10 cellular contexts compared by ENCODE assay signal in the genomic region with DNA sequence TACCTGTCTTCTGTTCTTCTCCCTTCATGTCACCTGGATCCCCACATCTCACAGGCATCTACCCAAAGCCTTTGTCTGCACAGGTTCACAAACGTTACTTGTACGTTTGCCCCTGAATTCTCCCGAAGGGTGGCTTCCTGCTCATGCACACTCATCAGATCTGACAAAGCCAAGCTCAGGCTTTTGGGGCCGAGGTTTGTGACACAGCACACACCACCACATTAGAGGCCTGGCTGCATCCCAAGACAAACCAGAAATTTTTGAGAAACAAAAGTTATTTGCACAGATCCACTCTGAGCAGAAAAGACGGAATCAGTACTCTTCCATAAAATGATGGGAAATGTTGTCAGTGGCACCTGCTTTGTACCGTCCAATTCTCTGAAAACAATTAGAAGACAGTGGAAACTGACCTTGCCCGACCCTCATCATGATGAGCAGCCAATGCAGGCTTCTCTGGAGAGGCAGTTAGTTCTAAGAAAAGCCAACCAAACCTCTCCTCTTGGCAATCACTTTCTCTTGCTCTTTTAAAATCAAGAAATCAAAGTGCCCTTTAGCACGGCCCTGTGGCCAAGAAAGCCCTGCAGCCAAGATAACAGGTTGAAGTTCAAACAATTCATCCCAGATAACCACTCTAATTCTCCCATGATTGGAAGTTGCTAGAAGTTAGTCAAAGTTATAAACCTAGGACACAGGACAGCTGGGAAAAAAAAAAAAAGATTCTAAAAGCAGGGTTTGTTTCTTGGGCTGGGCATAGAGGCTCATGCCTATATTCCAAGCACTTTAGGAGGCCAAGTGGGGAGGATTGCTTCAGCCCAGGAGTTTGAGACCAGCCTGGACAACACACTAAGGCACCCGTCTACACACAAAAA. TPM values are rescaled to one million over a fixed set of nuclear protein-coding genes. Genes with fewer than 3 reads are reported as not detected.
A peak's percentile ranks its signal among the peaks of the same experiment; 100 is the strongest.
DNase-seq lines count a peak whose midpoint lies in the region; ATAC-seq and TF ChIP-seq lines count a peak whose summit lies in the region.
"Had no signal": no experiment of that assay in that cellular context is flagged by ENCODE, and none has a peak within 500 bp of the region (broad histone marks: within the 10 kb centered on the region; RNA-seq: fewer than 3 reads in every experiment).

No MANE protein-coding gene starts in this region.

- peak overlapping the region; percentile 20 to 83 (median 60) for H3K27ac Mint-ChIP-seq in naive thymus-derived CD8-positive, alpha-beta T cell
- H3K27ac Mint-ChIP-seq: activated B cell treated with CpG ODN at 0.5 μM for 24 hours had no signal

- H3K27me3 Mint-ChIP-seq in naive thymus-derived CD8-positive, alpha-beta T cell = no peaks in the 10 kb centered on the region

- H3K4me1 ChIP-seq in heart left ventricle (peaks cover 0 to 61% (median 33%) of the 10 kb centered on the region in 12 donors), vagina (peaks cover 59% of the 10 kb centered on the region)

- H3K9me3 ChIP-seq in heart left ventricle (no peaks in the 10 kb centered on the region), vagina (no peaks in the 10 kb centered on the region)

- peaks cover 30 to 58% (median 45%) of the 10 kb centered on the region in 4 donors for H3K4me1 Mint-ChIP-seq in naive thymus-derived CD8-positive, alpha-beta T cell

- 49 to 55% (median 54%) methylated on average over 9 of the region's 9 CpGs for WGBS in heart left ventricle, 4 donors

- peak overlapping the region in 11 of 12 donors; percentile 2 to 86 (median 52) for H3K27ac ChIP-seq in heart left ventricle
- peak overlapping the region; percentile 73 for H3K27ac ChIP-seq in vagina
- H3K27ac ChIP-seq: C4-2B had no signal

- no peaks in the 10 kb centered on the region for H3K27me3 ChIP-seq in heart left ventricle
- no peaks in the 10 kb centered on the region for H3K27me3 ChIP-seq in vagina

- DNase-seq in heart left ventricle (peak in 1 of 5 donors; percentile 40), cardiac septum (ENCODE audit: low spot score) (no peak), vagina (ENCODE audit: extremely low spot score in 2 of 2) (no peak), DMS153 treated with DMSO at 0.1 percent for 48 hours (lab: John Stamatoyannopoulos, UW; ENCODE audit: unreplicated experiment) (no peak), LoVo (ENCODE audit: low spot score) (no peak)
- DNase-seq in central memory CD4-positive, alpha-beta T cell = peak; percentile 18
- peak in 8 of 10 donors; percentile 5 to 50 (median 29) for DNase-seq in naive thymus-derived CD8-positive, alpha-beta T cell
- DNase-seq: activated B cell treated with CpG ODN at 0.5 μM for 24 hours had no signal

- TF ChIP-seq CTCF in heart left ventricle (IDR thresholded peaks at IDR 0.05) (no peak), vagina (IDR thresholded peaks at IDR 0.05) (no peak)

- H3K36me3 Mint-ChIP-seq in naive thymus-derived CD8-positive, alpha-beta T cell = peaks cover 0 to 5% (median 0%) of the 10 kb centered on the region in 3 donors

- H3K4me3 ChIP-seq in heart left ventricle (no peak overlapping the region), vagina (no peak overlapping the region)

- peak overlapping the region; percentile 21 to 79 (median 68) for H3K4me3 Mint-ChIP-seq in naive thymus-derived CD8-positive, alpha-beta T cell
- H3K4me3 Mint-ChIP-seq: activated B cell treated with CpG ODN at 0.5 μM for 24 hours had no signal

- POLR2A ChIA-PET in naive thymus-derived CD8-positive, alpha-beta T cell (lab: Charles Lee) = interaction anchor here (1.4 to 1.8 kb wide), 3 partner anchors 10 to 87 kb away, joined by 6 to 7 read pairs (median 6); no protein-coding TSS in a partner anchor

- TF ChIP-seq POLR2A in heart left ventricle (IDR thresholded peaks at IDR 0.05) (no peak), vagina (IDR thresholded peaks at IDR 0.05) (no peak)

- no peak for ATAC-seq in heart left ventricle
- peak; percentile 85 to 86 for ATAC-seq in naive thymus-derived CD8-positive, alpha-beta T cell
- ATAC-seq in GM18520 (IDR thresholded peaks at IDR 0.05; ENCODE audit: unreplicated experiment) = no peak

- H3K9me3 Mint-ChIP-seq in naive thymus-derived CD8-positive, alpha-beta T cell = no peaks in the 10 kb centered on the region
- H3K9me3 Mint-ChIP-seq: activated B cell treated with CpG ODN at 0.5 μM for 24 hours had no signal

- intact Hi-C loops in heart left ventricle (cut with DNase I) (loop anchor here in 2 of 10 donors (10.0 kb wide), 1 partner anchor 206 kb away; no protein-coding TSS in a partner anchor), cardiac septum (cut with DNase I) (loop anchor here (10.0 kb wide), 1 partner anchor 206 kb away; no protein-coding TSS in a partner anchor), vagina (cut with DNase I) (no loop called here)

- H3K36me3 ChIP-seq in heart left ventricle = no peaks in the 10 kb centered on the region
- H3K36me3 ChIP-seq in vagina = no peaks in the 10 kb centered on the region

RNA-seq across cellular contexts. Expression of a gene that starts 13.6 kb away (rescaled TPM):
- 100 to 1,000 TPM; 262 to 589 (median 387) TPM for total RNA-seq in heart left ventricle
- 100 to 1,000 TPM in 1 of 2 donors, 10 to 100 TPM in 1; 95.2 to 139 TPM for polyA plus RNA-seq in heart left ventricle
- total RNA-seq in cardiac septum = 518 TPM
- 10 to 100 TPM; 14.9 to 15.7 TPM for total RNA-seq in naive thymus-derived CD8-positive, alpha-beta T cell
- polyA plus RNA-seq in naive thymus-derived CD8-positive, alpha-beta T cell = 10 to 100 TPM in 1 of 3 donors, 1 to 10 TPM in 2; 6.8 to 12.6 (median 8.9) TPM
- total RNA-seq in vagina = 111 TPM

Comparison
In these comparisons a context has a peak if more than half of its experiments do, and no peak if none do; other contexts are left out.
1. ATAC-seq: peak in naive thymus-derived CD8-positive, alpha-beta T cell (2 of 2); none in heart left ventricle (0 of 4) and GM18520 (single experiment).
2. DNase-seq: peak in central memory CD4-positive, alpha-beta T cell (single experiment) and naive thymus-derived CD8-positive, alpha-beta T cell (8 of 10); none in cardiac septum (single experiment), vagina (0 of 2), DMS153 treated with DMSO at 0.1 percent for 48 hours (single experiment) and LoVo (single experiment).